In genomic region chr2:38748857-38749804, GRCh38 we compare ENCODE assay signal across 9 cellular contexts. TPM values are rescaled to one million over a fixed set of nuclear protein-coding genes. Genes with fewer than 3 reads are reported as not detected.
A peak's percentile ranks its signal among the peaks of the same experiment; 100 is the strongest.
DNase-seq lines count a peak whose midpoint lies in the region; ATAC-seq, FAIRE-seq and TF ChIP-seq lines count a peak whose summit lies in the region.
"Had no signal": no experiment of that assay in that cellular context is flagged by ENCODE, and none has a peak within 500 bp of the region (broad histone marks: within the 10 kb centered on the region; RNA-seq: fewer than 3 reads in every experiment).

No MANE protein-coding gene starts in this region.

- TF ChIP-seq POLR2A in A549 (IDR thresholded peaks at IDR 0.05; ENCODE audit: low read length), result no peak
- no peak for TF ChIP-seq POLR2A in K562 (conservative IDR thresholded peaks at IDR 0.05)

- ATAC-seq in A549 (no peak), K562 (no peak), GM19455 (IDR thresholded peaks at IDR 0.05; ENCODE audit: unreplicated experiment) (no peak)

- peaks cover 62% of the 10 kb centered on the region for H3K36me3 ChIP-seq in K562 (ENCODE audit: control insufficient read depth, insufficient read depth, low read length)

- peaks cover 3% of the 10 kb centered on the region for H3K27me3 Mint-ChIP-seq in mesothelial cell of epicardium (ENCODE audit: low read depth)

- H3K4me1 ChIP-seq in A549, result peaks cover 58% of the 10 kb centered on the region
- H3K4me1 ChIP-seq in K562 (replicated peaks in 1 of 2; ENCODE audit: control insufficient read depth in 2 of 2, insufficient read depth in 2 of 2, low read length in 2 of 2), result peaks cover 0 to 29% of the 10 kb centered on the region in 2 experiments; a peak in 3 of 5 replicates

- no peaks in the 10 kb centered on the region for H3K27me3 ChIP-seq in K562 (ENCODE audit: control insufficient read depth in 2 of 2, insufficient read depth in 2 of 2, low read length in 2 of 2)

- peak overlapping the region; percentile 99 for H3K4me3 Mint-ChIP-seq in mesothelial cell of epicardium

- H3K4me1 Mint-ChIP-seq in mesothelial cell of epicardium, result peaks cover 47% of the 10 kb centered on the region

- H4K20me1 ChIP-seq in K562 (replicated peaks; ENCODE audit: control insufficient read depth, insufficient read depth, low read length), result peaks cover 35% of the 10 kb centered on the region

- in situ Hi-C loops in K562 (cut with MboI), result loop anchor here (10.0 to 25.0 kb wide), 2 partner anchors 424 to 762 kb away; no protein-coding TSS in a partner anchor

- H3K79me2 ChIP-seq in K562 (ENCODE audit: control insufficient read depth, insufficient read depth, low read length), result peaks cover 63% of the 10 kb centered on the region

- peak overlapping the region; percentile 84 for H3K4me3 ChIP-seq in A549
- H3K4me3 ChIP-seq in K562, result peak overlapping the region; percentile 82

- TF ChIP-seq RAD21 in A549 (conservative IDR thresholded peaks at IDR 0.05 in 1 of 2, IDR thresholded peaks at IDR 0.05 in 1 of 2), result no peak
- no peak for TF ChIP-seq RAD21 in K562 (CRISPR knock-in tag; conservative IDR thresholded peaks at IDR 0.05 in 1 of 2, IDR thresholded peaks at IDR 0.05 in 1 of 2)

- H3K27ac ChIP-seq in A549, result peak overlapping the region; percentile 96 to 98
- H3K27ac ChIP-seq in K562 (ENCODE audit: extremely low read depth, low read depth, low read length), result peak overlapping the region; percentile 99; the same call in 1 of the 3 replicates

- no peaks in the 10 kb centered on the region for H3K9me1 ChIP-seq in K562 (ENCODE audit: control insufficient read depth, insufficient read depth, low read length)

- FAIRE-seq in A549 (lab: Jason Lieb, UNC) (no peak), K562 (lab: Jason Lieb, UNC) (no peak), D721Med (lab: Jason Lieb, UNC) (no peak)
- FAIRE-seq: TTC549 had no signal

- H3K9me3 Mint-ChIP-seq in mesothelial cell of epicardium, result no peaks in the 10 kb centered on the region

- TF ChIP-seq CTCF in A549 (IDR thresholded peaks at IDR 0.05), result no peak
- TF ChIP-seq CTCF in K562 (IDR thresholded peaks at IDR 0.05 in 2 of 3, conservative IDR thresholded peaks at IDR 0.05 in 1 of 3; ENCODE audit: insufficient read depth in 2 of 3, low read depth in 1 of 3, low read length in 3 of 3), result no peak
- no peak for TF ChIP-seq CTCF in mesothelial cell of epicardium (IDR thresholded peaks at IDR 0.05; ENCODE audit: unreplicated experiment)
- no peak for TF ChIP-seq CTCF in D721Med (IDR thresholded peaks at IDR 0.05; ENCODE audit: insufficient read depth, missing control alignments)

- H3K27ac Mint-ChIP-seq in mesothelial cell of epicardium, result peak overlapping the region; percentile 73

- H3K36me3 Mint-ChIP-seq in mesothelial cell of epicardium, result peaks cover 42% of the 10 kb centered on the region

- POLR2A ChIA-PET in A549 (lab: Yijun Ruan, JAX), result interaction anchor here (2.8 kb wide), 1 partner anchor 49 kb away, joined by 38 read pairs; no protein-coding TSS in a partner anchor
- POLR2A ChIA-PET in HEK293T (lab: Yijun Ruan, JAX), result no interaction called here
- POLR2A ChIA-PET in K562 (lab: Yijun Ruan, JAX), result interaction anchor here (0.6 to 3.7 kb wide), 12 partner anchors 8 to 225 kb away, joined by 3 to 28 read pairs (median 4); partner anchors contain the start of gene HNRNPLL

- no peak overlapping the region for H2AFZ ChIP-seq in K562 (ENCODE audit: low read depth, low read length)

- 50% methylated on average over 27 of the region's 27 CpGs for WGBS in A549 (ENCODE audit: missing lambda C conversion rate)
- WGBS in K562 (ENCODE audit: insufficient coverage, low coverage, missing lambda C conversion rate), result 47% methylated on average over 27 of the region's 27 CpGs

- BruUV-seq in K562 (replicated peaks; lab: Mats Ljungman, UMichigan), result no TSS peak

- DNase-seq in A549 (ENCODE audit: low read depth in 1 of 2, low spot score in 1 of 2) (no peak), HEK293T (ENCODE audit: extremely low spot score) (no peak), K562 (ENCODE audit: extremely low read depth in 1 of 4, low spot score in 3 of 4) (peak in 1 of 4 experiments; percentile 17), mesothelial cell of epicardium (ENCODE audit: low spot score in 2 of 2, unreplicated experiment in 2 of 2) (no peak), activated gamma-delta T cell (lab: John Stamatoyannopoulos, UW) (no peak), NCI-H1092 (lab: John Stamatoyannopoulos, UW) (no peak), D721Med (ENCODE audit: insufficient read length, low spot score) (no peak)

- TF ChIP-seq EP300 in A549 (IDR thresholded peaks at IDR 0.05) (no peak), K562 (IDR thresholded peaks at IDR 0.05; ENCODE audit: low read length) (no peak)

- peak overlapping the region; percentile 73 to 99 for H3K9ac ChIP-seq in K562 (ENCODE audit: insufficient read depth in 1 of 2, low read depth in 2 of 2, low read length in 2 of 2)

- CTCF ChIA-PET in A549 (lab: Yijun Ruan, JAX), result interaction anchor here (1.7 to 4.1 kb wide), 3 partner anchors 8 to 214 kb away, joined by 4 to 23 read pairs (median 15); no protein-coding TSS in a partner anchor
- CTCF ChIA-PET in HEK293T (lab: Yijun Ruan, JAX), result no interaction called here
- CTCF ChIA-PET in K562 (lab: Yijun Ruan, JAX; ENCODE audit: low intra/inter-chr PET ratio), result no interaction called here

- H3K4me2 ChIP-seq in A549, result peak overlapping the region; percentile 87
- H3K4me2 ChIP-seq in K562 (ENCODE audit: insufficient read depth, low read length), result peak overlapping the region; percentile 98

- intact Hi-C loops in K562 (cut with micrococcal nuclease), result loop anchor here (10.0 kb wide), 1 partner anchor 476 kb away; no protein-coding TSS in a partner anchor

- no peaks in the 10 kb centered on the region for H3K9me3 ChIP-seq in A549
- H3K9me3 ChIP-seq in K562 (replicated peaks; ENCODE audit: control insufficient read depth, insufficient read depth, low read depth, low read length), result no peaks in the 10 kb centered on the region

TF ChIP-seq in A549, 52 proteins besides CTCF, POLR2A, EP300 and RAD21 (continues in another document):
- TF ChIP-seq FOSB (CRISPR knock-in tag; IDR thresholded peaks at IDR 0.05), result 0 out of 2 replicates have a peak, but pooled peaks have one; percentile 47

TF ChIP-seq in HEK293T, 16 proteins besides CTCF, POLR2A, EP300 and RAD21 (continues in another document):
- TF ChIP-seq BHLHE40 (IDR thresholded peaks at IDR 0.05; ENCODE audit: borderline replicate concordance) (no peak), ARNT (IDR thresholded peaks at IDR 0.05) (no peak)

RNA-seq across cellular contexts. Expression of gene SRSF7, which starts 2.0 kb away (rescaled TPM):
- polyA plus RNA-seq in A549 (2011; rRNA removed) (356 and 544 TPM in 2 replicates), A549 (2017; fragmentation: RNase III; extraction: RNeasy Plus Mini Kit Qiagen cat#74134 plus additional on column Dnase treatment) (355 to 422 TPM (median 397 TPM) in 3 replicates), K562 (2011; rRNA removed) (519 and 726 TPM in 2 replicates), K562 (2014; fragmentation: Illumina TruSeq; extraction: Trizol) (316 and 323 TPM in 2 replicates), K562 (2014; fragmentation: Nextera tagmentation; extraction: Ambion mirVana) (100 to 1,000 TPM; 696 to 706 TPM), K562 (2014; rRNA removed) (375 and 380 TPM in 2 replicates)
- 225 and 298 TPM in 2 replicates for polyA plus RNA-seq in A549 (2012; cell fraction: cytosol; rRNA removed)
- polyA plus RNA-seq in A549 (2012; cell fraction: nucleus; rRNA removed), result 157 and 250 TPM in 2 replicates
- polyA minus RNA-seq in A549 (2011; rRNA and poly(A)+ RNA removed), result 287 and 351 TPM in 2 replicates
- 208 and 463 TPM in 2 replicates for total RNA-seq in K562 (2011; cell fraction: chromatin; rRNA removed; ENCODE audit: low replicate concordance)
- 149 and 153 TPM in 2 replicates for total RNA-seq in K562 (2011; cell fraction: nucleolus; rRNA removed)
- total RNA-seq in K562 (2011; cell fraction: nucleoplasm; rRNA removed), result 214 TPM in 2 replicates
- total RNA-seq in K562 (2014; rRNA removed) (219 and 241 TPM in 2 replicates), K562 (2014; rRNA removed; fragmentation: Illumina TruSeq; extraction: Trizol) (336 and 371 TPM in 2 replicates), K562 (2015; rRNA removed; fragmentation: Illumina TruSeq; extraction: Trizol) (393 and 420 TPM in 2 replicates), K562 (2021) (293 and 315 TPM in 2 replicates), mesothelial cell of epicardium (185 to 189 TPM (median 187 TPM) in 3 replicates)
- polyA plus RNA-seq in K562 (2011; cell fraction: cytosol; rRNA removed), result 154 and 268 TPM in 2 replicates
- polyA plus RNA-seq in K562 (2011; cell fraction: nucleus; rRNA removed), result 495 and 660 TPM in 2 replicates
- polyA plus RNA-seq in K562 (2012), result 248 and 386 TPM in 2 replicates
- polyA minus RNA-seq in K562 (2011; rRNA and poly(A)+ RNA removed), result 547 and 760 TPM in 2 replicates
- 130 and 176 TPM in 2 replicates for polyA minus RNA-seq in K562 (2011; cell fraction: cytosol; rRNA and poly(A)+ RNA removed)
- 174 and 299 TPM in 2 replicates for polyA minus RNA-seq in K562 (2011; cell fraction: nucleus; rRNA and poly(A)+ RNA removed)

RNA-seq across cellular contexts. Expression of gene GEMIN6, which starts 28.9 kb away (rescaled TPM):
- polyA plus RNA-seq in A549 (2011; rRNA removed) (46.7 and 51.2 TPM in 2 replicates), A549 (2017; fragmentation: RNase III; extraction: RNeasy Plus Mini Kit Qiagen cat#74134 plus additional on column Dnase treatment) (53.2 to 59.0 TPM (median 53.5 TPM) in 3 replicates), K562 (2011; rRNA removed) (18.0 and 28.4 TPM in 2 replicates), K562 (2014; fragmentation: Illumina TruSeq; extraction: Trizol) (12.0 and 12.5 TPM in 2 replicates), K562 (2014; fragmentation: Nextera tagmentation; extraction: Ambion mirVana) (10 to 100 TPM; 48.5 to 58.6 TPM), K562 (2014; rRNA removed) (14.5 and 17.4 TPM in 2 replicates)
- 19.8 and 22.5 TPM in 2 replicates for polyA plus RNA-seq in A549 (2012; cell fraction: cytosol; rRNA removed)
- 4.4 and 8.1 TPM in 2 replicates for polyA plus RNA-seq in A549 (2012; cell fraction: nucleus; rRNA removed)
- 8.5 and 12.0 TPM in 2 replicates for polyA minus RNA-seq in A549 (2011; rRNA and poly(A)+ RNA removed)
- 5.5 and 7.4 TPM in 2 replicates for total RNA-seq in K562 (2011; cell fraction: chromatin; rRNA removed; ENCODE audit: low replicate concordance)
- 3.2 TPM in 2 replicates for total RNA-seq in K562 (2011; cell fraction: nucleolus; rRNA removed)
- total RNA-seq in K562 (2011; cell fraction: nucleoplasm; rRNA removed), result 4.1 and 8.1 TPM in 2 replicates
- total RNA-seq in K562 (2014; rRNA removed) (12.3 and 18.3 TPM in 2 replicates), K562 (2014; rRNA removed; fragmentation: Illumina TruSeq; extraction: Trizol) (31.6 and 32.4 TPM in 2 replicates), K562 (2015; rRNA removed; fragmentation: Illumina TruSeq; extraction: Trizol) (20.3 and 21.8 TPM in 2 replicates), K562 (2021) (15.9 and 19.3 TPM in 2 replicates), mesothelial cell of epicardium (12.0 to 13.0 TPM (median 12.0 TPM) in 3 replicates)
- polyA plus RNA-seq in K562 (2011; cell fraction: cytosol; rRNA removed), result 6.1 and 10.2 TPM in 2 replicates
- 3.8 and 6.4 TPM in 2 replicates for polyA plus RNA-seq in K562 (2011; cell fraction: nucleus; rRNA removed)
- 6.1 and 13.3 TPM in 2 replicates for polyA plus RNA-seq in K562 (2012)
- polyA minus RNA-seq in K562 (2011; rRNA and poly(A)+ RNA removed), result 9.7 and 11.4 TPM in 2 replicates
- 4.4 and 6.8 TPM in 2 replicates for polyA minus RNA-seq in K562 (2011; cell fraction: cytosol; rRNA and poly(A)+ RNA removed)
- polyA minus RNA-seq in K562 (2011; cell fraction: nucleus; rRNA and poly(A)+ RNA removed), result 0.81 and 2.4 TPM in 2 replicates

Comparison
In these comparisons a context has a peak if more than half of its experiments do, and no peak if none do; other contexts are left out.
1. Of the 35 proteins assayed by ChIP-seq in both K562 and A549: peak only in K562: CHD2; only in A549: none; in both: none; in neither: 34.